Comparison of ENCODE assay signal across 1 cellular context in the genomic region with DNA sequence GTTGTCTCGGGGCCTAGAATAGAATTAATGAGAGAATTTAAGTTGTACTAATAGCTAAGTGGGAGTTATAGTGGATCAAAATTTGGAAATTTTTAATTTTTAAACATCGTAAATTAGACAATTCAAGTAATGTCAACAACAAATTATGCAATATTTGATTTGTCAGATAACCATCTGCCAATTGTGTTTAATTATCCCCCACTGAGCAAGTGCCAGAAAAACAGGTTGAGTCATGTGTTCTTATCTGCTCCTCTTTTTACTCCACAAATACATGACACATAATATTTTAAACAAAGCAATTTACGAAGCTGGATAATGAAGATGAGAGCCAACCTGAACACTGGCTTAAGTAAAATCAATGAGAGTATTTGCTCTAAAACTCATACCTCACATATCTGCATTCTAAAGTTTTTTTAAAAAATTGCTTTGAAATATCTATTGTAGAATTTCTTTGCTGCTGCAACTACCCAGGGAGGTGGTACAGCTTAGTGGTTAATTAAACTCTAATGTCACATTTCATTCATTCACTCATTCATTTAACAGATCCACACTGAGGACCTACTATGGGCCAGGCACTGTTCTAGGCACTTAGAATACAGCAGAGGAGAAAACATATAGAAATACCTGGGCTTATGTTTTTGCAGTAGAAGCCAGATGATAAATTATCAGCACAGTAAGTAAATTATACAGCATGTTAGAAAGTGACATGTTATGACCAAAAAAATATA.
TF ChIP-seq lines count a peak whose summit lies in the region.

No MANE protein-coding gene starts in this region.

TF ChIP-seq in H1, 55 proteins besides CTCF, POLR2A, EP300 and RAD21 (continued from another document):
- TF ChIP-seq, protein P1, sequence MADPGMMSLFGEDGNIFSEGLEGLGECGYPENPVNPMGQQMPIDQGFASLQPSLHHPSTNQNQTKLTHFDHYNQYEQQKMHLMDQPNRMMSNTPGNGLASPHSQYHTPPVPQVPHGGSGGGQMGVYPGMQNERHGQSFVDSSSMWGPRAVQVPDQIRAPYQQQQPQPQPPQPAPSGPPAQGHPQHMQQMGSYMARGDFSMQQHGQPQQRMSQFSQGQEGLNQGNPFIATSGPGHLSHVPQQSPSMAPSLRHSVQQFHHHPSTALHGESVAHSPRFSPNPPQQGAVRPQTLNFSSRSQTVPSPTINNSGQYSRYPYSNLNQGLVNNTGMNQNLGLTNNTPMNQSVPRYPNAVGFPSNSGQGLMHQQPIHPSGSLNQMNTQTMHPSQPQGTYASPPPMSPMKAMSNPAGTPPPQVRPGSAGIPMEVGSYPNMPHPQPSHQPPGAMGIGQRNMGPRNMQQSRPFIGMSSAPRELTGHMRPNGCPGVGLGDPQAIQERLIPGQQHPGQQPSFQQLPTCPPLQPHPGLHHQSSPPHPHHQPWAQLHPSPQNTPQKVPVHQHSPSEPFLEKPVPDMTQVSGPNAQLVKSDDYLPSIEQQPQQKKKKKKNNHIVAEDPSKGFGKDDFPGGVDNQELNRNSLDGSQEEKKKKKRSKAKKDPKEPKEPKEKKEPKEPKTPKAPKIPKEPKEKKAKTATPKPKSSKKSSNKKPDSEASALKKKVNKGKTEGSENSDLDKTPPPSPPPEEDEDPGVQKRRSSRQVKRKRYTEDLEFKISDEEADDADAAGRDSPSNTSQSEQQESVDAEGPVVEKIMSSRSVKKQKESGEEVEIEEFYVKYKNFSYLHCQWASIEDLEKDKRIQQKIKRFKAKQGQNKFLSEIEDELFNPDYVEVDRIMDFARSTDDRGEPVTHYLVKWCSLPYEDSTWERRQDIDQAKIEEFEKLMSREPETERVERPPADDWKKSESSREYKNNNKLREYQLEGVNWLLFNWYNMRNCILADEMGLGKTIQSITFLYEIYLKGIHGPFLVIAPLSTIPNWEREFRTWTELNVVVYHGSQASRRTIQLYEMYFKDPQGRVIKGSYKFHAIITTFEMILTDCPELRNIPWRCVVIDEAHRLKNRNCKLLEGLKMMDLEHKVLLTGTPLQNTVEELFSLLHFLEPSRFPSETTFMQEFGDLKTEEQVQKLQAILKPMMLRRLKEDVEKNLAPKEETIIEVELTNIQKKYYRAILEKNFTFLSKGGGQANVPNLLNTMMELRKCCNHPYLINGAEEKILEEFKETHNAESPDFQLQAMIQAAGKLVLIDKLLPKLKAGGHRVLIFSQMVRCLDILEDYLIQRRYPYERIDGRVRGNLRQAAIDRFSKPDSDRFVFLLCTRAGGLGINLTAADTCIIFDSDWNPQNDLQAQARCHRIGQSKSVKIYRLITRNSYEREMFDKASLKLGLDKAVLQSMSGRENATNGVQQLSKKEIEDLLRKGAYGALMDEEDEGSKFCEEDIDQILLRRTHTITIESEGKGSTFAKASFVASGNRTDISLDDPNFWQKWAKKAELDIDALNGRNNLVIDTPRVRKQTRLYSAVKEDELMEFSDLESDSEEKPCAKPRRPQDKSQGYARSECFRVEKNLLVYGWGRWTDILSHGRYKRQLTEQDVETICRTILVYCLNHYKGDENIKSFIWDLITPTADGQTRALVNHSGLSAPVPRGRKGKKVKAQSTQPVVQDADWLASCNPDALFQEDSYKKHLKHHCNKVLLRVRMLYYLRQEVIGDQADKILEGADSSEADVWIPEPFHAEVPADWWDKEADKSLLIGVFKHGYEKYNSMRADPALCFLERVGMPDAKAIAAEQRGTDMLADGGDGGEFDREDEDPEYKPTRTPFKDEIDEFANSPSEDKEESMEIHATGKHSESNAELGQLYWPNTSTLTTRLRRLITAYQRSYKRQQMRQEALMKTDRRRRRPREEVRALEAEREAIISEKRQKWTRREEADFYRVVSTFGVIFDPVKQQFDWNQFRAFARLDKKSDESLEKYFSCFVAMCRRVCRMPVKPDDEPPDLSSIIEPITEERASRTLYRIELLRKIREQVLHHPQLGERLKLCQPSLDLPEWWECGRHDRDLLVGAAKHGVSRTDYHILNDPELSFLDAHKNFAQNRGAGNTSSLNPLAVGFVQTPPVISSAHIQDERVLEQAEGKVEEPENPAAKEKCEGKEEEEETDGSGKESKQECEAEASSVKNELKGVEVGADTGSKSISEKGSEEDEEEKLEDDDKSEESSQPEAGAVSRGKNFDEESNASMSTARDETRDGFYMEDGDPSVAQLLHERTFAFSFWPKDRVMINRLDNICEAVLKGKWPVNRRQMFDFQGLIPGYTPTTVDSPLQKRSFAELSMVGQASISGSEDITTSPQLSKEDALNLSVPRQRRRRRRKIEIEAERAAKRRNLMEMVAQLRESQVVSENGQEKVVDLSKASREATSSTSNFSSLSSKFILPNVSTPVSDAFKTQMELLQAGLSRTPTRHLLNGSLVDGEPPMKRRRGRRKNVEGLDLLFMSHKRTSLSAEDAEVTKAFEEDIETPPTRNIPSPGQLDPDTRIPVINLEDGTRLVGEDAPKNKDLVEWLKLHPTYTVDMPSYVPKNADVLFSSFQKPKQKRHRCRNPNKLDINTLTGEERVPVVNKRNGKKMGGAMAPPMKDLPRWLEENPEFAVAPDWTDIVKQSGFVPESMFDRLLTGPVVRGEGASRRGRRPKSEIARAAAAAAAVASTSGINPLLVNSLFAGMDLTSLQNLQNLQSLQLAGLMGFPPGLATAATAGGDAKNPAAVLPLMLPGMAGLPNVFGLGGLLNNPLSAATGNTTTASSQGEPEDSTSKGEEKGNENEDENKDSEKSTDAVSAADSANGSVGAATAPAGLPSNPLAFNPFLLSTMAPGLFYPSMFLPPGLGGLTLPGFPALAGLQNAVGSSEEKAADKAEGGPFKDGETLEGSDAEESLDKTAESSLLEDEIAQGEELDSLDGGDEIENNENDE (IDR thresholded peaks at IDR 0.05; ENCODE audit: insufficient replicate concordance, low read length), result no peak
- no peak for TF ChIP-seq FOSL1 (IDR thresholded peaks at IDR 0.05; ENCODE audit: insufficient read depth, low read depth, low read length)
- TF ChIP-seq ZNF274 (IDR thresholded peaks at IDR 0.05; ENCODE audit: borderline replicate concordance, extremely low read depth, low read length), result no peak
- TF ChIP-seq E2F6 (IDR thresholded peaks at IDR 0.05), result no peak
- no peak for TF ChIP-seq HDAC6 (IDR thresholded peaks at IDR 0.05; ENCODE audit: low read depth, low read length)
- TF ChIP-seq KDM5A (IDR thresholded peaks at IDR 0.05; ENCODE audit: low read length), result no peak
- no peak for TF ChIP-seq SP2 (IDR thresholded peaks at IDR 0.05; ENCODE audit: low read length)
- no peak for TF ChIP-seq JUND (IDR thresholded peaks at IDR 0.05; ENCODE audit: low read length)
- TF ChIP-seq POU5F1 (IDR thresholded peaks at IDR 0.05; ENCODE audit: low read depth, low read length), result no peak
- no peak for TF ChIP-seq SUZ12 (IDR thresholded peaks at IDR 0.05; ENCODE audit: low read length)
